Comparison of ENCODE assay signal across 1 cellular context in the genomic region with DNA sequence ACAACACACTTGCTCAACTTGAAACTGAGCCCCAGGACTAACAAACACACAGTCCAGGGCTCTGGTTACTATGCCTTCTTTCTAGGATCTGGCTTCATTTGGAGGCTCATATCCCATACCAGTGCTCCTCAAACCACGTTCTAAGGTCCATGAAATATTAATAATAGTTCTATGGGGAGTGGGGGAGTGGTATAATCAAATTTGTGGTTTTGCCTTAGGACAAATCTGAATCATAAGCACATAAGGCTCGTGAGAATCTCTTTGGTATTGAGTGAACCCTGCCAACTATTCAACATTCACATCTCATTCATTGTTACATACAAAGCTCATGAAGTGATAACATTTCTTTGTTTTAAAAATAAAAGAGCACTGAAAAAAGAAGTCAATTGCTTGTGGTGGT.
TF ChIP-seq lines count a peak whose summit lies in the region.

No MANE protein-coding gene starts in this region.

TF ChIP-seq in IMR-90, 13 proteins besides CTCF, POLR2A, EP300 and RAD21:
- TF ChIP-seq CHD1 (IDR thresholded peaks at IDR 0.05; ENCODE audit: low read depth, low read length) (no peak), FOS (IDR thresholded peaks at IDR 0.05; ENCODE audit: low read depth, low read length) (no peak), BHLHE40 (IDR thresholded peaks at IDR 0.05; ENCODE audit: low read depth, low read length) (no peak; the same call in 1 of the 2 replicates), CEBPB (IDR thresholded peaks at IDR 0.05; ENCODE audit: low read depth, low read length) (no peak), RCOR1 (IDR thresholded peaks at IDR 0.05; ENCODE audit: insufficient replicate concordance, low read length) (no peak), MXI1 (IDR thresholded peaks at IDR 0.05; ENCODE audit: borderline replicate concordance, low read depth, low read length) (no peak), NFE2L2 (IDR thresholded peaks at IDR 0.05; ENCODE audit: low read depth, low read length) (no peak), MAFK (IDR thresholded peaks at IDR 0.05; ENCODE audit: low read depth, low read length) (no peak), MAZ (IDR thresholded peaks at IDR 0.05; ENCODE audit: borderline replicate concordance, low read depth, low read length) (no peak), SMC3 (IDR thresholded peaks at IDR 0.05; ENCODE audit: low read depth, low read length) (no peak), RFX5 (IDR thresholded peaks at IDR 0.05; ENCODE audit: low read depth, low read length) (no peak)
- TF ChIP-seq, protein P1, sequence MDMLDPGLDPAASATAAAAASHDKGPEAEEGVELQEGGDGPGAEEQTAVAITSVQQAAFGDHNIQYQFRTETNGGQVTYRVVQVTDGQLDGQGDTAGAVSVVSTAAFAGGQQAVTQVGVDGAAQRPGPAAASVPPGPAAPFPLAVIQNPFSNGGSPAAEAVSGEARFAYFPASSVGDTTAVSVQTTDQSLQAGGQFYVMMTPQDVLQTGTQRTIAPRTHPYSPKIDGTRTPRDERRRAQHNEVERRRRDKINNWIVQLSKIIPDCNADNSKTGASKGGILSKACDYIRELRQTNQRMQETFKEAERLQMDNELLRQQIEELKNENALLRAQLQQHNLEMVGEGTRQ (IDR thresholded peaks at IDR 0.05; ENCODE audit: low read depth, low read length), result no peak
- TF ChIP-seq, protein P2, sequence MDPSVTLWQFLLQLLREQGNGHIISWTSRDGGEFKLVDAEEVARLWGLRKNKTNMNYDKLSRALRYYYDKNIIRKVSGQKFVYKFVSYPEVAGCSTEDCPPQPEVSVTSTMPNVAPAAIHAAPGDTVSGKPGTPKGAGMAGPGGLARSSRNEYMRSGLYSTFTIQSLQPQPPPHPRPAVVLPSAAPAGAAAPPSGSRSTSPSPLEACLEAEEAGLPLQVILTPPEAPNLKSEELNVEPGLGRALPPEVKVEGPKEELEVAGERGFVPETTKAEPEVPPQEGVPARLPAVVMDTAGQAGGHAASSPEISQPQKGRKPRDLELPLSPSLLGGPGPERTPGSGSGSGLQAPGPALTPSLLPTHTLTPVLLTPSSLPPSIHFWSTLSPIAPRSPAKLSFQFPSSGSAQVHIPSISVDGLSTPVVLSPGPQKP (IDR thresholded peaks at IDR 0.05; ENCODE audit: borderline replicate concordance, low read depth, low read length), result no peak
